2 cellular contexts compared by ENCODE assay signal in the genomic region with DNA sequence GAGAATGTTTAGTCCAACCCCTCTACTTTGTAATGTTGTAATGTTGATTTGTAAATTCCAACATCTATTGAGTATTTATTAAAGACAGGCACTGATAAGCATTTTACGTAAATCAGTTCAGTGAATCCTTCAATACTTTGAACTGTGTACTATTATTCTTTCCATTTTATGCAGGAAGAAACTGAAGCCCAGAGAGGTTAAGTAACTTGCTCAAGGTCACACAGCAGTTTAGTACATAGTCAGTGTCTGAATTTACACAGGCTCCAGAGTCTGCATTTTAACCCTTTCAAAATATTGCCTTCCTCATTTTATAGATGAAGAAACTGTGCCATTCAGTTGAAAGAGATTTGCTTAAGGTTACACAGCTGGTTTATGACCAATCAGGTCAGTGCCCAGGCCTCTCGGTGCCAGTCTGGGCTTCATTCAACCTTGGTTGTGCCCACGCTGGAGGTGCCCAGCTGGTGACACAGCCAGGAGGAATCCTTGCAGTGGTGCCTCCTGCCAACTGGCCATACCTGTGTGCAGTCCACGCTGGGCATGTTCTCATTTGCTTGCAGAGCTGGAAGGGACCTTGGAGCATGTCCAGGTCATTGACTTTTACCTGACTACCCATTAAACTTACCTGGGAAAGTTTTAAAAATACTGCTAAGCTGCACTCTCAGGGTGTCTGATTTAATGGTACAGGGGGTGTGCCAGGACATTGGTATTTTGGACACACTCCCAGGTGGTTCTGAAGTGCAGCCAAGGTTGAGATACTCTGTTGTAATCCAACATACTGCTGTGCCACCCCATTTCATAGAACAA.
TF ChIP-seq lines count a peak whose summit lies in the region.

No MANE protein-coding gene starts in this region.

TF ChIP-seq in H1, 55 proteins besides CTCF, POLR2A, EP300 and RAD21:
- TF ChIP-seq JUN (IDR thresholded peaks at IDR 0.05; ENCODE audit: low read depth, low read length) (no peak), BRCA1 (IDR thresholded peaks at IDR 0.05; ENCODE audit: low read depth, low read length) (no peak), KDM1A (IDR thresholded peaks at IDR 0.05; ENCODE audit: borderline replicate concordance, low read length) (peak; percentile 68)
- TF ChIP-seq, protein P1, sequence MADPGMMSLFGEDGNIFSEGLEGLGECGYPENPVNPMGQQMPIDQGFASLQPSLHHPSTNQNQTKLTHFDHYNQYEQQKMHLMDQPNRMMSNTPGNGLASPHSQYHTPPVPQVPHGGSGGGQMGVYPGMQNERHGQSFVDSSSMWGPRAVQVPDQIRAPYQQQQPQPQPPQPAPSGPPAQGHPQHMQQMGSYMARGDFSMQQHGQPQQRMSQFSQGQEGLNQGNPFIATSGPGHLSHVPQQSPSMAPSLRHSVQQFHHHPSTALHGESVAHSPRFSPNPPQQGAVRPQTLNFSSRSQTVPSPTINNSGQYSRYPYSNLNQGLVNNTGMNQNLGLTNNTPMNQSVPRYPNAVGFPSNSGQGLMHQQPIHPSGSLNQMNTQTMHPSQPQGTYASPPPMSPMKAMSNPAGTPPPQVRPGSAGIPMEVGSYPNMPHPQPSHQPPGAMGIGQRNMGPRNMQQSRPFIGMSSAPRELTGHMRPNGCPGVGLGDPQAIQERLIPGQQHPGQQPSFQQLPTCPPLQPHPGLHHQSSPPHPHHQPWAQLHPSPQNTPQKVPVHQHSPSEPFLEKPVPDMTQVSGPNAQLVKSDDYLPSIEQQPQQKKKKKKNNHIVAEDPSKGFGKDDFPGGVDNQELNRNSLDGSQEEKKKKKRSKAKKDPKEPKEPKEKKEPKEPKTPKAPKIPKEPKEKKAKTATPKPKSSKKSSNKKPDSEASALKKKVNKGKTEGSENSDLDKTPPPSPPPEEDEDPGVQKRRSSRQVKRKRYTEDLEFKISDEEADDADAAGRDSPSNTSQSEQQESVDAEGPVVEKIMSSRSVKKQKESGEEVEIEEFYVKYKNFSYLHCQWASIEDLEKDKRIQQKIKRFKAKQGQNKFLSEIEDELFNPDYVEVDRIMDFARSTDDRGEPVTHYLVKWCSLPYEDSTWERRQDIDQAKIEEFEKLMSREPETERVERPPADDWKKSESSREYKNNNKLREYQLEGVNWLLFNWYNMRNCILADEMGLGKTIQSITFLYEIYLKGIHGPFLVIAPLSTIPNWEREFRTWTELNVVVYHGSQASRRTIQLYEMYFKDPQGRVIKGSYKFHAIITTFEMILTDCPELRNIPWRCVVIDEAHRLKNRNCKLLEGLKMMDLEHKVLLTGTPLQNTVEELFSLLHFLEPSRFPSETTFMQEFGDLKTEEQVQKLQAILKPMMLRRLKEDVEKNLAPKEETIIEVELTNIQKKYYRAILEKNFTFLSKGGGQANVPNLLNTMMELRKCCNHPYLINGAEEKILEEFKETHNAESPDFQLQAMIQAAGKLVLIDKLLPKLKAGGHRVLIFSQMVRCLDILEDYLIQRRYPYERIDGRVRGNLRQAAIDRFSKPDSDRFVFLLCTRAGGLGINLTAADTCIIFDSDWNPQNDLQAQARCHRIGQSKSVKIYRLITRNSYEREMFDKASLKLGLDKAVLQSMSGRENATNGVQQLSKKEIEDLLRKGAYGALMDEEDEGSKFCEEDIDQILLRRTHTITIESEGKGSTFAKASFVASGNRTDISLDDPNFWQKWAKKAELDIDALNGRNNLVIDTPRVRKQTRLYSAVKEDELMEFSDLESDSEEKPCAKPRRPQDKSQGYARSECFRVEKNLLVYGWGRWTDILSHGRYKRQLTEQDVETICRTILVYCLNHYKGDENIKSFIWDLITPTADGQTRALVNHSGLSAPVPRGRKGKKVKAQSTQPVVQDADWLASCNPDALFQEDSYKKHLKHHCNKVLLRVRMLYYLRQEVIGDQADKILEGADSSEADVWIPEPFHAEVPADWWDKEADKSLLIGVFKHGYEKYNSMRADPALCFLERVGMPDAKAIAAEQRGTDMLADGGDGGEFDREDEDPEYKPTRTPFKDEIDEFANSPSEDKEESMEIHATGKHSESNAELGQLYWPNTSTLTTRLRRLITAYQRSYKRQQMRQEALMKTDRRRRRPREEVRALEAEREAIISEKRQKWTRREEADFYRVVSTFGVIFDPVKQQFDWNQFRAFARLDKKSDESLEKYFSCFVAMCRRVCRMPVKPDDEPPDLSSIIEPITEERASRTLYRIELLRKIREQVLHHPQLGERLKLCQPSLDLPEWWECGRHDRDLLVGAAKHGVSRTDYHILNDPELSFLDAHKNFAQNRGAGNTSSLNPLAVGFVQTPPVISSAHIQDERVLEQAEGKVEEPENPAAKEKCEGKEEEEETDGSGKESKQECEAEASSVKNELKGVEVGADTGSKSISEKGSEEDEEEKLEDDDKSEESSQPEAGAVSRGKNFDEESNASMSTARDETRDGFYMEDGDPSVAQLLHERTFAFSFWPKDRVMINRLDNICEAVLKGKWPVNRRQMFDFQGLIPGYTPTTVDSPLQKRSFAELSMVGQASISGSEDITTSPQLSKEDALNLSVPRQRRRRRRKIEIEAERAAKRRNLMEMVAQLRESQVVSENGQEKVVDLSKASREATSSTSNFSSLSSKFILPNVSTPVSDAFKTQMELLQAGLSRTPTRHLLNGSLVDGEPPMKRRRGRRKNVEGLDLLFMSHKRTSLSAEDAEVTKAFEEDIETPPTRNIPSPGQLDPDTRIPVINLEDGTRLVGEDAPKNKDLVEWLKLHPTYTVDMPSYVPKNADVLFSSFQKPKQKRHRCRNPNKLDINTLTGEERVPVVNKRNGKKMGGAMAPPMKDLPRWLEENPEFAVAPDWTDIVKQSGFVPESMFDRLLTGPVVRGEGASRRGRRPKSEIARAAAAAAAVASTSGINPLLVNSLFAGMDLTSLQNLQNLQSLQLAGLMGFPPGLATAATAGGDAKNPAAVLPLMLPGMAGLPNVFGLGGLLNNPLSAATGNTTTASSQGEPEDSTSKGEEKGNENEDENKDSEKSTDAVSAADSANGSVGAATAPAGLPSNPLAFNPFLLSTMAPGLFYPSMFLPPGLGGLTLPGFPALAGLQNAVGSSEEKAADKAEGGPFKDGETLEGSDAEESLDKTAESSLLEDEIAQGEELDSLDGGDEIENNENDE (IDR thresholded peaks at IDR 0.05; ENCODE audit: insufficient replicate concordance, low read length): no peak

TF ChIP-seq in HepG2, 621 proteins besides CTCF, POLR2A, EP300 and RAD21:
- TF ChIP-seq MIXL1 (CRISPR knock-in tag; IDR thresholded peaks at IDR 0.05) (no peak), DNMT1 (CRISPR knock-in tag; IDR thresholded peaks at IDR 0.05) (no peak), BHLHE40 (IDR thresholded peaks at IDR 0.05; ENCODE audit: low read length) (no peak), ZNF768 (CRISPR knock-in tag; IDR thresholded peaks at IDR 0.05) (peak; percentile 37; the same call in 1 of the 2 replicates), FOXP1 (IDR thresholded peaks at IDR 0.05) (no peak), FOXP1 (CRISPR knock-in tag; IDR thresholded peaks at IDR 0.05) (no peak), MTA3 (CRISPR knock-in tag; IDR thresholded peaks at IDR 0.05) (no peak)
- TF ChIP-seq, protein P2, sequence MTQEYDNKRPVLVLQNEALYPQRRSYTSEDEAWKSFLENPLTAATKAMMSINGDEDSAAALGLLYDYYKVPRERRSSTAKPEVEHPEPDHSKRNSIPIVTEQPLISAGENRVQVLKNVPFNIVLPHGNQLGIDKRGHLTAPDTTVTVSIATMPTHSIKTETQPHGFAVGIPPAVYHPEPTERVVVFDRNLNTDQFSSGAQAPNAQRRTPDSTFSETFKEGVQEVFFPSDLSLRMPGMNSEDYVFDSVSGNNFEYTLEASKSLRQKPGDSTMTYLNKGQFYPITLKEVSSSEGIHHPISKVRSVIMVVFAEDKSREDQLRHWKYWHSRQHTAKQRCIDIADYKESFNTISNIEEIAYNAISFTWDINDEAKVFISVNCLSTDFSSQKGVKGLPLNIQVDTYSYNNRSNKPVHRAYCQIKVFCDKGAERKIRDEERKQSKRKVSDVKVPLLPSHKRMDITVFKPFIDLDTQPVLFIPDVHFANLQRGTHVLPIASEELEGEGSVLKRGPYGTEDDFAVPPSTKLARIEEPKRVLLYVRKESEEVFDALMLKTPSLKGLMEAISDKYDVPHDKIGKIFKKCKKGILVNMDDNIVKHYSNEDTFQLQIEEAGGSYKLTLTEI (CRISPR knock-in tag; conservative IDR thresholded peaks at IDR 0.05): no peak
